Comparison of ENCODE assay signal across 12 cellular contexts in the genomic region with DNA sequence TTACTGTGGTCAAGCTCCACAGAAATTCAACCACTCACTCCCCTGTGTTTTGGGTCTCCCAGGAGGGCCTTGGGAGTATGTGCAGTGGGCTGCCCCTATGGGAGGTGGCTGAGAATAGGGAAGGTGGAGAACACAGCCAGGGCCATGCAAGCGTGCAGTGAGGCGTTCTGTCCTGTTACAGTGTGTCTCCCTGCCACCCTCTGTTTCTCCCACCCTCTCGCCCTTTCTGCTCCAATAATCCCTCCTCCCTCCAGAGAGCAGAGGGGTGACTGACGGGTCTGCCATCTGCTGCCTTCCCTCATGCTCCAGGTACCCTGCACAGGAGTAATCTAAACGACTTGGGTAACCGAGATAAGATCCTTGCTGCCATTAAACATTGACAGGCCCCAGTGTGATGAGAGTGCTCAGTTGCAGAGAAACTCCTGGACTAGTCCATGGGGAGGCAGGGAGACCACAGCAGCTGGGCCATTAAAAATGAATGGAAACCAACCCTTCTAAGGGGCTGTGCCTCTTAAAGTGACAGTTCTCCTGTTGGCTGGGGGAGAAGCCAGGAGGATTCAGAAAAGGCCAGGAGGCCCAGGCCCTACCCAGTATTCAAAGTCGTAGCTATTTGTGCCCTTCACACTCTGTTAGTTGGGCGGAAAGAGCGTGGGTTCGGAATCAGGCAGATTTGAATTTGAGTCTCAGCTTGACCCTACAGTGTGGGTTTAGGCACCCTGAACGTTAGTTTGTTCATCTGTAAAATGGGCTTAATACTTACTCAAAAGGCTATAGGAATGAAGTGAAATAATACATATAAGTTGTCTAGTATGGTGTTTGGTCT. TPM values are rescaled to one million over a fixed set of nuclear protein-coding genes. Genes with fewer than 3 reads are reported as not detected.
DNase-seq lines count a peak whose midpoint lies in the region; ATAC-seq and TF ChIP-seq lines count a peak whose summit lies in the region.
"Had no signal": no experiment of that assay in that cellular context is flagged by ENCODE, and none has a peak within 500 bp of the region (broad histone marks: within the 10 kb centered on the region; RNA-seq: fewer than 3 reads in every experiment).

No MANE protein-coding gene starts in this region.

- H3K27me3 Mint-ChIP-seq in endodermal cell (ENCODE audit: insufficient read depth) = peaks cover 8% of the 10 kb centered on the region

- H3K27ac Mint-ChIP-seq in endodermal cell = no peak overlapping the region
- H3K27ac Mint-ChIP-seq: activated T-helper 1 cell treated with anti-CD3 and anti-CD28 coated beads, Interleukin-12 subunit alpha, Interleukin-12 subunit beta, Interleukin-2, Interleukin-4 antibody, amounts not matched to agents 30 ng/mL and 10 ng/mL and 1 ng/mL, durations not matched to agents 14 hours and 24 hours and 36 hours had no signal

- no peaks in the 10 kb centered on the region for H3K27me3 ChIP-seq in GM06990 (replicated peaks; ENCODE audit: control insufficient read depth, insufficient read depth, low read length)
- H3K27me3 ChIP-seq in colonic mucosa = no peaks in the 10 kb centered on the region
- no peaks in the 10 kb centered on the region for H3K27me3 ChIP-seq in endodermal cell (ENCODE audit: control insufficient read depth, insufficient read depth, low read length, poor library complexity, severe bottlenecking)

- no peaks in the 10 kb centered on the region for H3K9me3 Mint-ChIP-seq in endodermal cell
- H3K9me3 Mint-ChIP-seq: activated T-helper 1 cell treated with anti-CD3 and anti-CD28 coated beads, Interleukin-12 subunit alpha, Interleukin-12 subunit beta, Interleukin-2, Interleukin-4 antibody, amounts not matched to agents 30 ng/mL and 10 ng/mL and 1 ng/mL, durations not matched to agents 14 hours and 24 hours and 36 hours had no signal

- DNase-seq in GM06990 (ENCODE audit: extremely low read depth, insufficient read length) (no peak), colonic mucosa (peak; percentile 31), posterior vena cava (ENCODE audit: low spot score) (peak; percentile 29), endodermal cell (no peak), Kasumi-1 (lab: John Stamatoyannopoulos, UW) (no peak)
- DNase-seq: IMR-90, RPMI8226 had no signal

- H3K9ac ChIP-seq in colonic mucosa (ENCODE audit: low read depth in 2 of 2, low read length in 2 of 2) (peak overlapping the region in 1 of 2 donors; percentile 16), endodermal cell (ENCODE audit: extremely low read depth, low read length, poor library complexity, severe bottlenecking) (no peak overlapping the region)

- H3K9me3 ChIP-seq in colonic mucosa (no peaks in the 10 kb centered on the region), endodermal cell (ENCODE audit: control insufficient read depth, low read length) (no peaks in the 10 kb centered on the region)
- H3K9me3 ChIP-seq: HAP-1 had no signal

- TF ChIP-seq CTCF in GM06990 (IDR thresholded peaks at IDR 0.05; ENCODE audit: insufficient read depth, low read length, poor library complexity, severe bottlenecking) (no peak), colonic mucosa (IDR thresholded peaks at IDR 0.05) (no peak), endodermal cell (conservative IDR thresholded peaks at IDR 0.05) (no peak)

- H3K4me3 ChIP-seq in GM06990 (replicated peaks; ENCODE audit: low read depth, low read length) = peak overlapping the region; percentile 22; the same call in 1 of the 2 replicates
- no peak overlapping the region for H3K4me3 ChIP-seq in colonic mucosa
- no peak overlapping the region for H3K4me3 ChIP-seq in endodermal cell (ENCODE audit: low read length)
- H3K4me3 ChIP-seq: HAP-1 had no signal

- H3K27ac ChIP-seq in colonic mucosa = peak overlapping the region; percentile 42
- no peak overlapping the region for H3K27ac ChIP-seq in endodermal cell (ENCODE audit: low read depth, low read length)

- no peaks in the 10 kb centered on the region for H3K36me3 Mint-ChIP-seq in endodermal cell (ENCODE audit: low read depth)

- H3K4me1 Mint-ChIP-seq in endodermal cell = peaks cover 45% of the 10 kb centered on the region

- 80 to 86% methylated on average over 9 to 11 of the region's 11 CpGs for WGBS in endodermal cell (ENCODE audit: insufficient coverage in 1 of 2, insufficient read length in 1 of 2), 2 experiments

- ATAC-seq in HG03457 (IDR thresholded peaks at IDR 0.05; ENCODE audit: unreplicated experiment) (peak; percentile 23), HG02763 (IDR thresholded peaks at IDR 0.05; ENCODE audit: unreplicated experiment) (no peak), HG02798 (IDR thresholded peaks at IDR 0.05; ENCODE audit: poor library complexity, unreplicated experiment) (no peak)

- H3K36me3 ChIP-seq in GM06990 (ENCODE audit: control insufficient read depth, insufficient read depth, low read length) (no peaks in the 10 kb centered on the region), colonic mucosa (no peaks in the 10 kb centered on the region), endodermal cell (ENCODE audit: control insufficient read depth, insufficient read depth, low read length) (no peaks in the 10 kb centered on the region)
- H3K36me3 ChIP-seq: HAP-1 had no signal

- H3K4me3 Mint-ChIP-seq in endodermal cell = no peak overlapping the region
- H3K4me3 Mint-ChIP-seq: activated T-helper 1 cell treated with anti-CD3 and anti-CD28 coated beads, Interleukin-12 subunit alpha, Interleukin-12 subunit beta, Interleukin-2, Interleukin-4 antibody, amounts not matched to agents 30 ng/mL and 10 ng/mL and 1 ng/mL, durations not matched to agents 14 hours and 24 hours and 36 hours had no signal

- intact Hi-C loops in colonic mucosa (cut with DNase I) = no loop called here
- intact Hi-C loops in posterior vena cava (cut with DNase I) = no loop called here

- H3K4me1 ChIP-seq in colonic mucosa (peaks cover 24% of the 10 kb centered on the region), endodermal cell (ENCODE audit: control insufficient read depth, insufficient read depth, low read length) (peaks cover 20% of the 10 kb centered on the region)

RNA-seq across cellular contexts. Expression of gene BTG2, which starts 22.4 kb away (rescaled TPM):
- total RNA-seq in colonic mucosa (10 to 100 TPM; 66.4 to 88.0 TPM), posterior vena cava (100 to 1,000 TPM in 1 of 2 donors, 10 to 100 TPM in 1; 64.7 to 153 TPM), endodermal cell (10 to 100 TPM; 49.8 to 54.6 TPM)
- 73.2 TPM for polyA plus RNA-seq in endodermal cell (2013, experiment 1 of 2)
- polyA plus RNA-seq in endodermal cell (2013, experiment 2 of 2) = 77.5 TPM

RNA-seq across cellular contexts. Expression of gene CHIT1, which starts 53.5 kb away (rescaled TPM):
- total RNA-seq in colonic mucosa = under 1 TPM in 1 of 2 donors, not detected in 1; 0.30 TPM
- total RNA-seq in posterior vena cava = under 1 TPM; 0.14 to 0.33 TPM
- under 1 TPM in 1 of 2 donors, not detected in 1; 0.07 TPM for total RNA-seq in endodermal cell
- not detected for polyA plus RNA-seq in endodermal cell (2013, experiment 1 of 2)
- polyA plus RNA-seq in endodermal cell (2013, experiment 2 of 2) = not detected
- total RNA-seq: IMR-90 had no signal
- polyA plus RNA-seq: IMR-90 had no signal

Comparison
In these comparisons a context has a peak if more than half of its experiments do, and no peak if none do; other contexts are left out.
1. DNase-seq: peak in colonic mucosa (single experiment) and posterior vena cava (single experiment); none in GM06990 (single experiment), endodermal cell (single experiment) and Kasumi-1 (0 of 2).